19 cellular contexts compared by ENCODE assay signal in the genomic region with DNA sequence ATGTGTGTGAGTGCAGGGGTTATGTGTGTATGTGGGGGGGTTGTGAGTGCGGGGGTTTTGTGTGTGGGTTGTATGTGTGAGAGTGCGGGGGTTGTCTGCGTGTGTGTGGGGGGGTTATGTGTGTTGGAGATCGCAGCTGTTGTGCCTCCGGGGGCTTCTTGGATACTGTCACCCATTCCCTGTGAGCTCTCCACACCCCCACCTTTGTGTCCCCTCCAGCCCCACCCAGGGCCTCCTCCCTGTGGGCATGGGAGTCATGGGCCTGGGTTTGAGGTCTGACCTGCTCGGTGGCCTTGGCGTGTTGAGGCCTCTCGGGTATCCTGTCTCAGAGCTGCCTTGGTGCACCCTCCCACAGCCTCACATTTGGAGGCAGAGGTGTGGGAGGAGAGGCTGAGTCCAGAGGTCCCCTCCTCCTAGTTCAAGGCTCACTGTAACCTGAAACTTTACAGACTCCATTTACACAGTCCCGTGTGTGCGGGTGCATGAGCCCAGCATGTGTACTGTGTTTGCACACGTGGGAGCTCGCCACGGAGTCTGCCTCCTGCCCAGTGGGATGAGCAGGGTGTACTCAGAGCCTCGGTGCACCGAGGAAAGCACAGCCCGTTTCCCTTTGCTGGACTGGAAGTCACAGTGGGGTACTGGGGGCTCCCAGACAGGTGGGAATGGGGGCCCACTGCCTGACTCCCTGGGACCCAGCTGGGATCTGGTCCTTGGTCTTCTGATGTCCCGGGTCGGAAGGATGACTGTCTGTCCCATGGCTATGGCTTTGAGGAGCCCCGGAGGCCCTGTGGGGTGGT. TPM values are rescaled to one million over a fixed set of nuclear protein-coding genes. Genes with fewer than 3 reads are reported as not detected.
DNase-seq lines count a peak whose midpoint lies in the region; FAIRE-seq and TF ChIP-seq lines count a peak whose summit lies in the region.
"Had no signal": no experiment of that assay in that cellular context is flagged by ENCODE, and none has a peak within 500 bp of the region (broad histone marks: within the 10 kb centered on the region; RNA-seq: fewer than 3 reads in every experiment).

No MANE protein-coding gene starts in this region.

- no peaks in the 10 kb centered on the region for H3K36me3 ChIP-seq in mammary epithelial cell (ENCODE audit: insufficient read depth, low read length)
- no peaks in the 10 kb centered on the region for H3K36me3 ChIP-seq in adrenal gland (replicated peaks in 1 of 2)
- no peaks in the 10 kb centered on the region for H3K36me3 ChIP-seq in hepatocyte (replicated peaks; ENCODE audit: insufficient read depth, low read depth)
- no peaks in the 10 kb centered on the region for H3K36me3 ChIP-seq in kidney (ENCODE audit: control insufficient read depth in 1 of 2, insufficient read depth in 2 of 2, low read length in 2 of 2)
- H3K36me3 ChIP-seq: BE2C had no signal

- no peak overlapping the region for H2AFZ ChIP-seq in mammary epithelial cell (ENCODE audit: low read depth, low read length)
- no peak overlapping the region for H2AFZ ChIP-seq in hepatocyte

- no peaks in the 10 kb centered on the region for H3K9me3 Mint-ChIP-seq in MCF 10A (ENCODE audit: unreplicated experiment)
- H3K9me3 Mint-ChIP-seq in neural crest cell, result no peaks in the 10 kb centered on the region
- H3K9me3 Mint-ChIP-seq in type B pancreatic cell, result no peaks in the 10 kb centered on the region
- H3K9me3 Mint-ChIP-seq: activated T-cell treated with anti-CD3 and anti-CD28 coated beads, Interleukin-2, amount 50 U/mL, for 24 hours; nephron progenitor cell had no signal

- H3K27me3 ChIP-seq in mammary epithelial cell (ENCODE audit: insufficient read depth, low read length) (no peaks in the 10 kb centered on the region), adrenal gland (no peaks in the 10 kb centered on the region), hepatocyte (no peaks in the 10 kb centered on the region)
- H3K27me3 ChIP-seq: BE2C, foreskin keratinocyte had no signal

- H3K4me2 ChIP-seq in mammary epithelial cell (ENCODE audit: insufficient read depth, low read depth, low read length), result no peak overlapping the region
- no peak overlapping the region for H3K4me2 ChIP-seq in hepatocyte

- H3K79me2 ChIP-seq in mammary epithelial cell (ENCODE audit: insufficient read depth, low read length) (peaks cover 99% of the 10 kb centered on the region), hepatocyte (peaks cover 92% of the 10 kb centered on the region)

- TF ChIP-seq CTCF in MCF 10A (IDR thresholded peaks at IDR 0.05; ENCODE audit: unreplicated experiment) (no peak), mammary epithelial cell (conservative IDR thresholded peaks at IDR 0.05 in 1 of 2, IDR thresholded peaks at IDR 0.05 in 1 of 2; ENCODE audit: extremely low read depth in 1 of 2, insufficient read depth in 1 of 2, low read depth in 1 of 2, low read length in 2 of 2) (no peak), adrenal gland (IDR thresholded peaks at IDR 0.05) (no peak), neural crest cell (conservative IDR thresholded peaks at IDR 0.05) (no peak), type B pancreatic cell (conservative IDR thresholded peaks at IDR 0.05) (no peak), hepatocyte (IDR thresholded peaks at IDR 0.05; ENCODE audit: poor library complexity) (no peak), kidney (IDR thresholded peaks at IDR 0.05; ENCODE audit: borderline replicate concordance, extremely low read depth, insufficient read depth) (no peak), D721Med (IDR thresholded peaks at IDR 0.05; ENCODE audit: insufficient read depth, missing control alignments) (no peak)

- H3K36me3 Mint-ChIP-seq in MCF 10A (ENCODE audit: insufficient read depth, unreplicated experiment) (no peaks in the 10 kb centered on the region), neural crest cell (ENCODE audit: low read depth) (no peaks in the 10 kb centered on the region), type B pancreatic cell (no peaks in the 10 kb centered on the region)

- H3K9me3 ChIP-seq in mammary epithelial cell (replicated peaks; ENCODE audit: insufficient read depth, low read length) (no peaks in the 10 kb centered on the region), adrenal gland (replicated peaks in 1 of 3) (no peaks in the 10 kb centered on the region), hepatocyte (ENCODE audit: low read depth) (no peaks in the 10 kb centered on the region), kidney (ENCODE audit: control insufficient read depth in 1 of 2, low read length in 2 of 2) (no peaks in the 10 kb centered on the region)
- H3K9me3 ChIP-seq: BE2C had no signal

- no peak for FAIRE-seq in kidney (lab: Jason Lieb, UNC)
- no peak for FAIRE-seq in D721Med (lab: Jason Lieb, UNC)
- FAIRE-seq: islet of Langerhans, RCC 7860 had no signal

- peaks cover 63% of the 10 kb centered on the region for H3K4me1 ChIP-seq in mammary epithelial cell (ENCODE audit: insufficient read depth, low read length)
- peaks cover 83 to 92% of the 10 kb centered on the region in 2 donors for H3K4me1 ChIP-seq in adrenal gland (replicated peaks in 1 of 2)
- H3K4me1 ChIP-seq in hepatocyte (ENCODE audit: insufficient read depth), result peaks cover 53% of the 10 kb centered on the region
- H3K4me1 ChIP-seq in kidney (ENCODE audit: control insufficient read depth in 1 of 2, insufficient read depth in 1 of 2, low read depth in 1 of 2, low read length in 2 of 2), result peaks cover 51 to 88% of the 10 kb centered on the region in 2 donors

- no peaks in the 10 kb centered on the region for H3K9me2 ChIP-seq in hepatocyte (replicated peaks; ENCODE audit: insufficient read depth)

- H4K20me1 ChIP-seq in mammary epithelial cell (ENCODE audit: insufficient read depth, low read length) (peaks cover 2% of the 10 kb centered on the region), hepatocyte (ENCODE audit: insufficient read depth, poor library complexity, severe bottlenecking) (peaks cover 93% of the 10 kb centered on the region)

- WGBS in mammary epithelial cell (ENCODE audit: low coverage, missing lambda C conversion rate), result 68% methylated on average over 7 of the region's 19 CpGs
- 54 to 75% (median 59%) methylated on average over 4 to 19 of the region's 19 CpGs for WGBS in adrenal gland, 4 donors
- 60% methylated on average over 13 of the region's 19 CpGs for WGBS in hepatocyte (ENCODE audit: low lambda C conversion rate, missing lambda C conversion rate)

- POLR2A ChIA-PET in MCF 10A (lab: Yijun Ruan, JAX), result interaction anchor here (0.7 to 1.0 kb wide), 2 partner anchors 11 to 44 kb away, joined by 3 read pairs; no protein-coding TSS in a partner anchor

- DNase-seq in MCF 10A (ENCODE audit: unreplicated experiment) (no peak), mammary epithelial cell (no peak), adrenal gland (no peak), neural crest cell (ENCODE audit: low read depth, low spot score) (no peak), type B pancreatic cell (ENCODE audit: extremely low spot score, unreplicated experiment) (no peak), hepatocyte (ENCODE audit: low spot score) (no peak), kidney (no peak), D721Med (ENCODE audit: insufficient read length, low spot score) (no peak)
- DNase-seq: activated naive CD4-positive, alpha-beta T cell treated with Interleukin-2 at 50 U/mL for 16 hours; activated T-cell treated with anti-CD3 and anti-CD28 coated beads, Interleukin-2, amount 50 U/mL, for 24 hours; BE2C; Calu3; foreskin keratinocyte; mesenchymal stem cell; NCI-H226; nephron progenitor cell; stimulated activated CD4-positive, alpha-beta T cell treated with anti-CD3 and anti-CD28 coated beads, Interleukin-12 subunit alpha, Interleukin-12 subunit beta, amount 100 ng/mL, for 4 hours had no signal

- H3K4me3 ChIP-seq in mammary epithelial cell (replicated peaks in 1 of 3; ENCODE audit: insufficient read depth in 1 of 3, low read depth in 2 of 3, low read length in 3 of 3), result no peak overlapping the region
- no peak overlapping the region for H3K4me3 ChIP-seq in adrenal gland
- no peak overlapping the region for H3K4me3 ChIP-seq in hepatocyte
- no peak overlapping the region for H3K4me3 ChIP-seq in kidney (ENCODE audit: low read length in 2 of 2)

- H3K27ac ChIP-seq in mammary epithelial cell (ENCODE audit: insufficient read depth, low read depth, low read length), result no peak overlapping the region
- peak overlapping the region in 4 of 5 donors; percentile 84 to 99 (median 94) for H3K27ac ChIP-seq in adrenal gland
- H3K27ac ChIP-seq in hepatocyte, result no peak overlapping the region
- no peak overlapping the region for H3K27ac ChIP-seq in kidney (ENCODE audit: low read depth in 2 of 2, low read length in 2 of 2)
- H3K27ac ChIP-seq: foreskin keratinocyte had no signal

- CTCF ChIA-PET in MCF 10A (lab: Yijun Ruan, JAX) (interaction anchor here (2.0 kb wide), 1 partner anchor 14 kb away, joined by 8 read pairs; no protein-coding TSS in a partner anchor), mammary epithelial cell (lab: Charles Lee; ENCODE audit: low non-redundant PET) (no interaction called here)

- no peak for TF ChIP-seq POLR2A in adrenal gland (IDR thresholded peaks at IDR 0.05)

- no peak overlapping the region for H3K9ac ChIP-seq in mammary epithelial cell (ENCODE audit: insufficient read depth, low read length)
- no peak overlapping the region for H3K9ac ChIP-seq in kidney (ENCODE audit: low read length in 2 of 2)

- BruUV-seq in MCF 10A (replicated peaks; lab: Mats Ljungman, UMichigan) (no TSS peak), mammary epithelial cell (replicated peaks; lab: Mats Ljungman, UMichigan) (no TSS peak)

- H3K4me3 Mint-ChIP-seq in MCF 10A (ENCODE audit: unreplicated experiment), result no peak overlapping the region
- H3K4me3 Mint-ChIP-seq in neural crest cell, result no peak overlapping the region
- no peak overlapping the region for H3K4me3 Mint-ChIP-seq in type B pancreatic cell
- H3K4me3 Mint-ChIP-seq: activated T-cell treated with anti-CD3 and anti-CD28 coated beads, Interleukin-2, amount 50 U/mL, for 24 hours; nephron progenitor cell had no signal

- in situ Hi-C loops in mammary epithelial cell (cut with MboI; ENCODE audit: low sequenced_read_pairs in 2 of 2), result no loop called here

- H3K4me1 Mint-ChIP-seq in MCF 10A (ENCODE audit: insufficient read depth, unreplicated experiment) (peaks cover 39% of the 10 kb centered on the region), neural crest cell (peaks cover 10% of the 10 kb centered on the region), type B pancreatic cell (ENCODE audit: unreplicated experiment) (peaks cover 29% of the 10 kb centered on the region)

- dilution Hi-C loops in mammary epithelial cell (cut with HindIII; ENCODE audit: low sequenced_read_pairs), result no loop called here

- H3K27me3 Mint-ChIP-seq in MCF 10A (ENCODE audit: insufficient read depth, unreplicated experiment) (no peaks in the 10 kb centered on the region), neural crest cell (ENCODE audit: low read depth) (no peaks in the 10 kb centered on the region), type B pancreatic cell (no peaks in the 10 kb centered on the region)
- H3K27me3 Mint-ChIP-seq: activated T-cell treated with anti-CD3 and anti-CD28 coated beads, Interleukin-2, amount 50 U/mL, for 24 hours had no signal

- intact Hi-C loops in MCF 10A (cut with micrococcal nuclease), result no loop called here
- intact Hi-C loops in mammary epithelial cell (cut with micrococcal nuclease), result no loop called here
- intact Hi-C loops in adrenal gland (cut with DNase I), result loop anchor here (5.0 kb wide), 2 partner anchors 37 to 42 kb away; a partner anchor contains a TSS
- intact Hi-C loops in kidney (cut with DNase I), result no loop called here

- H3K27ac Mint-ChIP-seq in MCF 10A (ENCODE audit: low read depth, unreplicated experiment), result peak overlapping the region; percentile 100
- H3K27ac Mint-ChIP-seq in neural crest cell (ENCODE audit: unreplicated experiment), result peak overlapping the region; percentile 19
- H3K27ac Mint-ChIP-seq in type B pancreatic cell, result peak overlapping the region; percentile 74
- H3K27ac Mint-ChIP-seq: activated T-cell treated with anti-CD3 and anti-CD28 coated beads, Interleukin-2, amount 50 U/mL, for 24 hours had no signal

RNA-seq across cellular contexts. Expression of a gene that starts 43.4 kb away (rescaled TPM):
- 57.7 and 65.5 TPM in 2 replicates for total RNA-seq in MCF 10A (2022)
- total RNA-seq in mammary epithelial cell, result 10 to 100 TPM; 31.0 to 39.2 TPM
- polyA plus RNA-seq in mammary epithelial cell, result 25.2 TPM
- 28.5 TPM for polyA minus RNA-seq in mammary epithelial cell
- total RNA-seq in adrenal gland, result 100 to 1,000 TPM in 4 of 8 donors, 10 to 100 TPM in 4; 64.2 to 114 (median 94.7) TPM
- 10 to 100 TPM; 16.1 to 72.9 (median 31.6) TPM for polyA plus RNA-seq in adrenal gland
- 40.0 and 41.2 TPM in 2 replicates for total RNA-seq in neural crest cell
- total RNA-seq in type B pancreatic cell (ENCODE audit: low replicate concordance), result 66.9 and 127 TPM in 2 replicates
- total RNA-seq in hepatocyte, result 32.5 and 35.9 TPM in 2 replicates
- 34.3 and 41.6 TPM in 2 replicates for polyA plus RNA-seq in hepatocyte
- 49.5 TPM for total RNA-seq in kidney
- polyA plus RNA-seq in kidney (ENCODE audit: insufficient read depth, low read depth, low replicate concordance), result 24.0 TPM

Comparison
In these comparisons a context has a peak if more than half of its experiments do, and no peak if none do; other contexts are left out.
1. H3K27ac Mint-ChIP-seq: peak in every context shown above with its lines; median percentile 100 in MCF 10A; 74 in type B pancreatic cell; 19 in neural crest cell.
2. H3K27ac ChIP-seq: peak in adrenal gland (4 of 5); none in mammary epithelial cell (single experiment), hepatocyte (single experiment) and kidney (0 of 2).
3. intact Hi-C loops: an anchor here in adrenal gland (5.0 kb wide); none called in MCF 10A, mammary epithelial cell and kidney.